Comparison of ENCODE assay signal across 1 cellular context in genomic region chr22:36044517-36044916, GRCh38. TPM values are rescaled to one million over a fixed set of nuclear protein-coding genes. Genes with fewer than 3 reads are reported as not detected.
"Had no signal": no experiment of that assay in that cellular context is flagged by ENCODE, and none has a peak within 500 bp of the region (broad histone marks: within the 10 kb centered on the region; RNA-seq: fewer than 3 reads in every experiment).

No MANE protein-coding gene starts in this region.

RNA-seq across cellular contexts. Expression of gene RBFOX2, which starts 15.9 kb away (rescaled TPM):
- polyA plus RNA-seq: IgD-negative memory B cell had no signal
